In the genomic region with DNA sequence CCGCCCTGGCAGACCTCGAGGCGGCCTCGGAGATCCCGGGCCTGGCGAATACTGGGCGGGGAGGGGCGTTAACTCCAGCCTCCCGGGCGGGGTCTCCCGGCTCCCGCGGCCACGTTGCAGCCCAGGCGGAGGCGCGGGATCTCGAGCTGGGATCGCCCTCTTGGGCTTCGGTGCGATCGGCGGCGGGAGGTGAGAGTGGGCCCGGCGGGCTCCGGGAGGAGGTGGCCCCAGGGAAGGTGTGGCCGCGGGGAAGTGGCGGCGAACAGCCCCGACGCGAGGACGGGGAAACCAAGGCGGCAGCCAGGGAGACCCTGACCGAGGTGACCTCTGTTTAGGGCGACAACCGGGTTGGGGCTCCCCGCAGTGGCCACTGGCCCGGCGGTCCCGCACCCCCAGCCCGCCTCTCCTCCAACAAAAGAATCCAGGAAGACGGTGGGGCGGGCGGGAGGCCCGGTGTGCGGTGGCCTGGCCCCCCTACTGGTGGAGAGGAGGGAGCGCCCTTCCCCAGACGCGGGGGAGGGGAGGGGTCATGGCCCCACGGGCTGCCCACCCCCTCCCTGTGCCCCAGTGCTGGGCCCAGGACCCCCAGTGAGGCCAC, we compare ENCODE assay signal across 8 cellular contexts. TPM values are rescaled to one million over a fixed set of nuclear protein-coding genes. Genes with fewer than 3 reads are reported as not detected.
DNase-seq lines count a peak whose midpoint lies in the region; ATAC-seq and TF ChIP-seq lines count a peak whose summit lies in the region.

A gene with protein sequence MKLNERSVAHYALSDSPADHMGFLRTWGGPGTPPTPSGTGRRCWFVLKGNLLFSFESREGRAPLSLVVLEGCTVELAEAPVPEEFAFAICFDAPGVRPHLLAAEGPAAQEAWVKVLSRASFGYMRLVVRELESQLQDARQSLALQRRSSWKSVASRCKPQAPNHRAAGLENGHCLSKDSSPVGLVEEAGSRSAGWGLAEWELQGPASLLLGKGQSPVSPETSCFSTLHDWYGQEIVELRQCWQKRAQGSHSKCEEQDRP (plus strand): TSS at position 96 of the 598 bp plus-strand sequence. CDS start 3,046 bp downstream, outside the sequence.

- H3K4me1 ChIP-seq in mononuclear cell (ENCODE audit: insufficient read depth, low read length) (peaks cover 55% of the 10 kb centered on the region), subcutaneous abdominal adipose tissue (ENCODE audit: control insufficient read depth in 5 of 5, insufficient read depth in 5 of 5, low read length in 5 of 5) (peaks cover 16 to 64% (median 58%) of the 10 kb centered on the region in 5 donors)

- TF ChIP-seq CTCF in GM12873 (IDR thresholded peaks at IDR 0.05; ENCODE audit: insufficient read depth, low read depth, low read length, missing control alignments), result peak; percentile 37

- H3K27me3 ChIP-seq in mononuclear cell (ENCODE audit: insufficient read depth, low read length), result no peaks in the 10 kb centered on the region
- no peaks in the 10 kb centered on the region for H3K27me3 ChIP-seq in subcutaneous abdominal adipose tissue (ENCODE audit: control insufficient read depth in 5 of 5, insufficient read depth in 4 of 5, low read length in 5 of 5)

- H3K9ac ChIP-seq in subcutaneous abdominal adipose tissue (ENCODE audit: low read length in 5 of 5), result peak within 1 kb of the TSS; percentile 8 to 96 (median 89)

- H3K36me3 ChIP-seq in subcutaneous abdominal adipose tissue (ENCODE audit: control insufficient read depth in 5 of 5, insufficient read depth in 5 of 5, low read length in 5 of 5), result peaks cover 0 to 19% (median 12%) of the 10 kb centered on the region in 5 donors

- H3K27ac ChIP-seq in subcutaneous abdominal adipose tissue (ENCODE audit: low read depth, low read length), result peak within 1 kb of the TSS; percentile 56

- H3K4me3 ChIP-seq in mononuclear cell (ENCODE audit: low read length) (peak within 1 kb of the TSS; percentile 45), subcutaneous abdominal adipose tissue (ENCODE audit: low read depth in 1 of 5, low read length in 5 of 5) (peak within 1 kb of the TSS; percentile 69 to 83 (median 74))

- DNase-seq in activated CD4-positive, alpha-beta T cell treated with anti-CD3 and anti-CD28 coated beads for 48 hours, result peak; percentile 68
- DNase-seq in effector CD4-positive, alpha-beta T cell, result peak; percentile 35
- DNase-seq in NCI-H1436 (lab: John Stamatoyannopoulos, UW), result no peak

- H3K9me3 ChIP-seq in mononuclear cell (ENCODE audit: low read depth, low read length) (no peaks in the 10 kb centered on the region), subcutaneous abdominal adipose tissue (ENCODE audit: control insufficient read depth in 5 of 5, low read length in 5 of 5) (no peaks in the 10 kb centered on the region)

- ATAC-seq in GM18517 (IDR thresholded peaks at IDR 0.05; ENCODE audit: unreplicated experiment), result no peak
- no peak for ATAC-seq in HG02852 (IDR thresholded peaks at IDR 0.05; ENCODE audit: unreplicated experiment)

RNA-seq across cellular contexts. Expression of the gene that starts here (rescaled TPM):
- total RNA-seq in mononuclear cell, result 0.94 TPM
